17 cellular contexts compared by ENCODE assay signal in the genomic region with DNA sequence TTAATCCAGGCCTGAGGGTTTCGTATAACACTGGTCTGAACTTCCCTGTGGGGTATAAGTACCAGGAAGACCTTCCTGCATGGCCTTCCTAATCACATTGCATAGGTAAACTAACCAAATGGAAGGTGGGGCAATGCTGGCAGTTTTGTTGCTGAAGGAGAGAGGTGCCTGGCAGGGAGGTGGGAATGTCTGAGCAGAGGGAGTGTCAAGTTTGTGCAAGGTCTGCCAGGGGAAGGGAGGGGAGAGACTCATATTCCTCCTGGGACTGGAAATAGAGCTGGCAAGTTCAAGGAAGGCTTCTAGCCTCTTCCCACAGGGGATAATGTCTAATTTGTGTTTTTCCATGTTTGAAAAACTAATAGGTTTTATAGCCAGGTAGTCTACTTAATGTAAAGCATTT.
A peak's percentile ranks its signal among the peaks of the same experiment; 100 is the strongest.
DNase-seq lines count a peak whose midpoint lies in the region; ATAC-seq and TF ChIP-seq lines count a peak whose summit lies in the region.
"Had no signal": no experiment of that assay in that cellular context is flagged by ENCODE, and none has a peak within 500 bp of the region (broad histone marks: within the 10 kb centered on the region; RNA-seq: fewer than 3 reads in every experiment).

No MANE protein-coding gene starts in this region.

- no peak overlapping the region for H3K27ac ChIP-seq in HEK293 (ENCODE audit: extremely low read depth, low read depth, low read length)
- peak overlapping the region; percentile 14; the same call in 1 of the 2 replicates for H3K27ac ChIP-seq in VCaP
- H3K27ac ChIP-seq in left lung, result no peak overlapping the region
- H3K27ac ChIP-seq in sigmoid colon, result peak overlapping the region in 3 of 4 donors; percentile 12 to 71 (median 64)
- H3K27ac ChIP-seq: C4-2B, SJSA1 had no signal

- no peaks in the 10 kb centered on the region for H3K27me3 ChIP-seq in left lung
- H3K27me3 ChIP-seq in sigmoid colon, result no peaks in the 10 kb centered on the region
- H3K27me3 ChIP-seq: SJSA1 had no signal

- TF ChIP-seq EP300 in sigmoid colon (IDR thresholded peaks at IDR 0.05), result no peak

- TF ChIP-seq CTCF in HEK293 (tag by site-specific recombination; IDR thresholded peaks at IDR 0.05) (no peak), VCaP (conservative IDR thresholded peaks at IDR 0.05) (no peak), left lung (IDR thresholded peaks at IDR 0.05) (no peak), sigmoid colon (IDR thresholded peaks at IDR 0.05) (no peak), CD14-positive monocyte (IDR thresholded peaks at IDR 0.05) (no peak)

- CTCF ChIA-PET in HEK293 (lab: Yijun Ruan, JAX), result no interaction called here

- 12 to 76% methylated on average over 1 of the region's 1 CpG for WGBS in sigmoid colon, 2 donors

- H3K27ac Mint-ChIP-seq in CD14-positive monocyte, result peak overlapping the region in 1 of 7 donors; percentile 30

- H3K9me3 ChIP-seq in HEK293 (ENCODE audit: control insufficient read depth, insufficient read depth, low read depth, low read length) (no peaks in the 10 kb centered on the region), left lung (no peaks in the 10 kb centered on the region), sigmoid colon (no peaks in the 10 kb centered on the region)
- H3K9me3 ChIP-seq: SJSA1 had no signal

- H3K4me3 Mint-ChIP-seq in CD14-positive monocyte, result no peak overlapping the region

- ATAC-seq in left lung (peak; percentile 40), GM21717 (IDR thresholded peaks at IDR 0.05; ENCODE audit: unreplicated experiment) (no peak)

- no peaks in the 10 kb centered on the region for H3K27me3 Mint-ChIP-seq in CD14-positive monocyte (ENCODE audit: low read depth in 3 of 3)

- POLR2A ChIA-PET in HEK293 (lab: Yijun Ruan, JAX), result no interaction called here

- no peak for TF ChIP-seq POLR2A in sigmoid colon (IDR thresholded peaks at IDR 0.05)

- no peak for DNase-seq in left lung
- DNase-seq in sigmoid colon, result no peak
- no peak for DNase-seq in CD14-positive monocyte (ENCODE audit: low spot score)
- no peak for DNase-seq in posterior cingulate gyrus
- no peak for DNase-seq in hepatic stellate cell (ENCODE audit: low spot score)
- DNase-seq: COR-L47, GF-D8, Karpas-422, NCI-H187, NCI-H446, NCI-H748 treated with DMSO at 0.1 percent for 48 hours, RPMI8226 had no signal

- H3K4me1 Mint-ChIP-seq in CD14-positive monocyte, result no peaks in the 10 kb centered on the region

- H3K4me1 ChIP-seq in HEK293 (ENCODE audit: control insufficient read depth, insufficient read depth, low read length) (peaks cover 6% of the 10 kb centered on the region; the same call in 1 of the 2 replicates), left lung (no peaks in the 10 kb centered on the region), sigmoid colon (peaks cover 0 to 46% (median 29%) of the 10 kb centered on the region in 4 donors)

- H3K36me3 Mint-ChIP-seq in CD14-positive monocyte, result no peaks in the 10 kb centered on the region

- no peaks in the 10 kb centered on the region for H3K9me3 Mint-ChIP-seq in CD14-positive monocyte

- intact Hi-C loops in left lung (cut with DNase I) (no loop called here), sigmoid colon (cut with DNase I) (loop anchor here (5.0 kb wide), 1 partner anchor 79 kb away; a partner anchor contains a TSS), CD14-positive monocyte (cut with micrococcal nuclease) (no loop called here), posterior cingulate gyrus (cut with DNase I) (no loop called here)

- H3K36me3 ChIP-seq in HEK293 (ENCODE audit: control insufficient read depth in 2 of 2, insufficient read depth in 1 of 2, low read length in 2 of 2) (no peaks in the 10 kb centered on the region), left lung (no peaks in the 10 kb centered on the region), sigmoid colon (no peaks in the 10 kb centered on the region)
- H3K36me3 ChIP-seq: SJSA1 had no signal

- no peak overlapping the region for H3K4me3 ChIP-seq in HEK293 (ENCODE audit: low read depth, low read length)
- no peak overlapping the region for H3K4me3 ChIP-seq in left lung
- H3K4me3 ChIP-seq in sigmoid colon, result no peak overlapping the region
- H3K4me3 ChIP-seq: SJSA1 had no signal

TF ChIP-seq in HEK293, 187 proteins besides CTCF, POLR2A, EP300 and RAD21:
- TF ChIP-seq, protein P1, sequence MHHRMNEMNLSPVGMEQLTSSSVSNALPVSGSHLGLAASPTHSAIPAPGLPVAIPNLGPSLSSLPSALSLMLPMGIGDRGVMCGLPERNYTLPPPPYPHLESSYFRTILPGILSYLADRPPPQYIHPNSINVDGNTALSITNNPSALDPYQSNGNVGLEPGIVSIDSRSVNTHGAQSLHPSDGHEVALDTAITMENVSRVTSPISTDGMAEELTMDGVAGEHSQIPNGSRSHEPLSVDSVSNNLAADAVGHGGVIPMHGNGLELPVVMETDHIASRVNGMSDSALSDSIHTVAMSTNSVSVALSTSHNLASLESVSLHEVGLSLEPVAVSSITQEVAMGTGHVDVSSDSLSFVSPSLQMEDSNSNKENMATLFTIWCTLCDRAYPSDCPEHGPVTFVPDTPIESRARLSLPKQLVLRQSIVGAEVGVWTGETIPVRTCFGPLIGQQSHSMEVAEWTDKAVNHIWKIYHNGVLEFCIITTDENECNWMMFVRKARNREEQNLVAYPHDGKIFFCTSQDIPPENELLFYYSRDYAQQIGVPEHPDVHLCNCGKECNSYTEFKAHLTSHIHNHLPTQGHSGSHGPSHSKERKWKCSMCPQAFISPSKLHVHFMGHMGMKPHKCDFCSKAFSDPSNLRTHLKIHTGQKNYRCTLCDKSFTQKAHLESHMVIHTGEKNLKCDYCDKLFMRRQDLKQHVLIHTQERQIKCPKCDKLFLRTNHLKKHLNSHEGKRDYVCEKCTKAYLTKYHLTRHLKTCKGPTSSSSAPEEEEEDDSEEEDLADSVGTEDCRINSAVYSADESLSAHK (tag by site-specific recombination; IDR thresholded peaks at IDR 0.05), result 0 out of 2 replicates have a peak, but pooled peaks have one; percentile 12
- TF ChIP-seq, protein P2, sequence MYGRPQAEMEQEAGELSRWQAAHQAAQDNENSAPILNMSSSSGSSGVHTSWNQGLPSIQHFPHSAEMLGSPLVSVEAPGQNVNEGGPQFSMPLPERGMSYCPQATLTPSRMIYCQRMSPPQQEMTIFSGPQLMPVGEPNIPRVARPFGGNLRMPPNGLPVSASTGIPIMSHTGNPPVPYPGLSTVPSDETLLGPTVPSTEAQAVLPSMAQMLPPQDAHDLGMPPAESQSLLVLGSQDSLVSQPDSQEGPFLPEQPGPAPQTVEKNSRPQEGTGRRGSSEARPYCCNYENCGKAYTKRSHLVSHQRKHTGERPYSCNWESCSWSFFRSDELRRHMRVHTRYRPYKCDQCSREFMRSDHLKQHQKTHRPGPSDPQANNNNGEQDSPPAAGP (tag by site-specific recombination; IDR thresholded peaks at IDR 0.05), result 0 out of 2 replicates have a peak, but pooled peaks have one; percentile 56
- TF ChIP-seq ZNF549 (tag by site-specific recombination; IDR thresholded peaks at IDR 0.05), result no peak

Comparison
In these comparisons a context has a peak if more than half of its experiments do, and no peak if none do; other contexts are left out.
1. H3K27ac ChIP-seq: peak in VCaP (single experiment) and sigmoid colon (3 of 4); none in HEK293 (single experiment) and left lung (0 of 2).